In the genomic region with DNA sequence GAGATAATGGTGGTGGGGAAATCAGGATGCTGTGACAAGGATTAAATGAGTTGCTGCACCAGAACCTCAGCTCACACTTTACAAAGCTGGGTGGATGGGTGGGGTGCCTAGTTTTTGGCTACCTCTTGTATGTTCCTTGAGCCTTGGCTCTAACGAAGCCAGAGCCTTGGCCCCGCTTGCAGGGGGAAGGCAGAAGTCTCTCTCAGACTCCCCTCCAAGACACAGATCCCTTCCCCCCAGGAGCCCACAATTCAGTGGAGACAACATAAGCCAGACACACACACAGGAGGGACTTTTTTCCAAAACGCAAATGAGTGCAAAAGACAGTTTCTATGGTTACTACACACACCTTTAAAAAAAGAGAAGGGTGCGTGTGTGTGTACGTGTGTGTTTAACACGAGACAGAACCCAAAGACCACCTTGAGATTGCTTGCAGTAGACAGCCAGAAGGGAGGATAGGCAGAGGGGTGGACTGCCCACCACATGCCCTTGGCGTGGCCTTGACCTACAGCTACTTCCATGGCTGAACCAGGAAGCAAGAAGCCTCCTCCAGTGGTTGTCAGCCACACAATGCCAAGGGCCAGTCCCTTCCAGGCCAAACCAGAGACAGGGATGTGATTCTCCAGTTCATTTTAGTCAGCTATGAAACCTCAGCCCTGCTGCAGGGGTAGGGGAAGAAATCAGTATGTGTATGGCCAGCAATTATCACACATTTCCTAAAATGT, we compare ENCODE assay signal across 23 cellular contexts.
"Had no signal": no experiment of that assay in that cellular context is flagged by ENCODE, and none has a peak within 500 bp of the region (broad histone marks: within the 10 kb centered on the region; RNA-seq: fewer than 3 reads in every experiment).

No MANE protein-coding gene starts in this region.

- H3K36me3 ChIP-seq: gastrocnemius medialis, neural progenitor cell, right lobe of liver, thyroid gland had no signal

- DNase-seq: effector CD8-positive, alpha-beta T cell; foreskin fibroblast; gastrocnemius medialis; kidney; mesenchymal stem cell; mucosa of descending colon; naive B cell; right lobe of liver; stimulated activated CD4-positive, alpha-beta T cell treated with anti-CD3 and anti-CD28 coated beads, Interleukin-12 subunit alpha, Interleukin-12 subunit beta, amount 100 ng/mL, for 4 hours; stimulated activated CD4-positive, alpha-beta T cell treated with anti-CD3 and anti-CD28 coated beads, Interleukin-1b, Interleukin-23, amount 100 ng/mL, for 48 hours; stimulated activated CD4-positive, alpha-beta T cell treated with anti-CD3 and anti-CD28 coated beads, Interleukin-4, amount 100 ng/mL, for 1 hour; stimulated activated CD8-positive, alpha-beta memory T cell treated with anti-CD3 and anti-CD28 coated beads, Interleukin-4, amount 100 ng/mL, for 48 hours; stimulated activated naive CD4-positive, alpha-beta T cell; stimulated activated naive CD8-positive, alpha-beta T cell treated with anti-CD3 and anti-CD28 coated beads, Interleukin-15, amount 100 ng/mL, for 72 hours; trophoblast cell had no signal

- H3K27ac Mint-ChIP-seq: mesothelial cell of epicardium; natural killer cell treated with Interleukin-12 subunit alpha and Interleukin-12 subunit beta and Interleukin-15 and Interleukin-18, amount 100 ng/mL, for 72 hours; progenitor cell of endocrine pancreas; stimulated activated naive CD8-positive, alpha-beta T cell treated with anti-CD3 and anti-CD28 coated beads, Interleukin-15, amount 100 ng/mL, for 72 hours had no signal

- H3K9me3 Mint-ChIP-seq: mesothelial cell of epicardium; naive B cell; natural killer cell treated with Interleukin-12 subunit alpha and Interleukin-12 subunit beta and Interleukin-15 and Interleukin-18, amount 100 ng/mL, for 72 hours; neural progenitor cell; stimulated activated naive CD8-positive, alpha-beta T cell treated with anti-CD3 and anti-CD28 coated beads, Interleukin-15, amount 100 ng/mL, for 72 hours had no signal

- H3K27me3 ChIP-seq: gastrocnemius medialis, neural progenitor cell, right lobe of liver, thyroid gland had no signal

- H3K9me3 ChIP-seq: gastrocnemius medialis, mucosa of descending colon, right lobe of liver, thyroid gland had no signal

- H3K4me1 ChIP-seq: gastrocnemius medialis, parathyroid adenoma had no signal

- H3K4me3 Mint-ChIP-seq: mesothelial cell of epicardium; naive B cell; natural killer cell treated with Interleukin-12 subunit alpha and Interleukin-12 subunit beta and Interleukin-15 and Interleukin-18, amount 100 ng/mL, for 72 hours; neural progenitor cell; stimulated activated naive CD8-positive, alpha-beta T cell treated with anti-CD3 and anti-CD28 coated beads, Interleukin-15, amount 100 ng/mL, for 72 hours had no signal

- H3K27ac ChIP-seq: gastrocnemius medialis, neural progenitor cell, parathyroid adenoma, right lobe of liver, thyroid gland had no signal

- H3K4me3 ChIP-seq: gastrocnemius medialis, mucosa of descending colon, neural progenitor cell, right lobe of liver, smooth muscle cell, thyroid gland had no signal

- ATAC-seq: gastrocnemius medialis; left lobe of liver; mucosa of descending colon; natural killer cell treated with Interleukin-12 subunit alpha and Interleukin-12 subunit beta and Interleukin-15 and Interleukin-18, amount 100 ng/mL, for 72 hours; stimulated activated naive CD8-positive, alpha-beta T cell treated with anti-CD3 and anti-CD28 coated beads, Interleukin-15, amount 100 ng/mL, for 72 hours had no signal

- H3K36me3 Mint-ChIP-seq: mesothelial cell of epicardium; naive B cell; natural killer cell treated with Interleukin-12 subunit alpha and Interleukin-12 subunit beta and Interleukin-15 and Interleukin-18, amount 100 ng/mL, for 72 hours; neural progenitor cell had no signal
